ENCODE assay signal across 8 cellular contexts in genomic region chr11:36622431-36623136, GRCh38. TPM values are rescaled to one million over a fixed set of nuclear protein-coding genes. Genes with fewer than 3 reads are reported as not detected.
A peak's percentile ranks its signal among the peaks of the same experiment; 100 is the strongest.
DNase-seq lines count a peak whose midpoint lies in the region; ATAC-seq, FAIRE-seq and TF ChIP-seq lines count a peak whose summit lies in the region.
"Had no signal": no experiment of that assay in that cellular context is flagged by ENCODE, and none has a peak within 500 bp of the region (broad histone marks: within the 10 kb centered on the region; RNA-seq: fewer than 3 reads in every experiment).

No MANE protein-coding gene starts in this region.

- H3K4me1 ChIP-seq in HAP-1 (no peaks in the 10 kb centered on the region), pancreas (peaks cover 0 to 6% (median 0%) of the 10 kb centered on the region in 3 donors)

- H3K27me3 ChIP-seq in HAP-1 (ENCODE audit: low read depth) (no peaks in the 10 kb centered on the region), pancreas (no peaks in the 10 kb centered on the region)

- H3K9me3 ChIP-seq in HAP-1 (no peaks in the 10 kb centered on the region), pancreas (no peaks in the 10 kb centered on the region)

- 71 to 80% methylated on average over 3 of the region's 3 CpGs for WGBS in pancreas, 2 donors

- POLR2A ChIA-PET in GM10248 (lab: Yijun Ruan, JAX) = no interaction called here

- in situ Hi-C loops in HAP-1 (cut with MboI; ENCODE audit: low sequenced_read_pairs) = no loop called here

- no peak for DNase-seq in GM10248 (ENCODE audit: extremely low spot score)
- DNase-seq in HAP-1 (ENCODE audit: low spot score in 2 of 2) = peak; percentile 12 to 13
- peak; percentile 18 for DNase-seq in NCI-H2107 (lab: John Stamatoyannopoulos, UW)
- no peak for DNase-seq in pancreas
- DNase-seq in NCI-H128 (lab: John Stamatoyannopoulos, UW; ENCODE audit: unreplicated experiment) = no peak
- no peak for DNase-seq in ureter (ENCODE audit: low spot score)

- TF ChIP-seq CTCF in GM10248 (IDR thresholded peaks at IDR 0.05; ENCODE audit: control extremely low read depth, extremely low read depth, low read depth, missing control alignments) (peak; percentile 43), pancreas (IDR thresholded peaks at IDR 0.05) (no peak)

- intact Hi-C loops in pancreas (cut with DNase I) = loop anchor here in 1 of 3 donors (5.0 kb wide), 1 partner anchor 55 kb away; the partner anchor contains the start of gene RAG1

- H3K36me3 ChIP-seq in HAP-1 (replicated peaks) (no peaks in the 10 kb centered on the region), pancreas (no peaks in the 10 kb centered on the region)

- CTCF ChIA-PET in GM10248 (lab: Yijun Ruan, JAX) = interaction anchor here (0.7 to 1.2 kb wide), 3 partner anchors 14 to 330 kb away, joined by 3 to 4 read pairs (median 3); no protein-coding TSS in a partner anchor

- peak in 3 of 4 donors; percentile 63 to 79 (median 67) for ATAC-seq in pancreas

- FAIRE-seq in colon (lab: Jason Lieb, UNC) (peak; percentile 47), pancreas (lab: Jason Lieb, UNC) (peak; percentile 90)

- H3K4me3 ChIP-seq in HAP-1 (no peak overlapping the region), pancreas (no peak overlapping the region)

- no peak overlapping the region for H3K27ac ChIP-seq in pancreas

RNA-seq across cellular contexts. Expression of gene RAG2, which starts 24.5 kb away (rescaled TPM):
- total RNA-seq in pancreas = not detected
- not detected for polyA plus RNA-seq in pancreas
- not detected for total RNA-seq in ureter
- total RNA-seq: activated CD8-positive, alpha-beta memory T cell treated with anti-CD3 and anti-CD28 coated beads for 36 hours had no signal

RNA-seq across cellular contexts. Expression of gene IFTAP, which starts 28.3 kb away (rescaled TPM):
- 10 to 100 TPM in 1 of 6 donors, 1 to 10 TPM in 5; 4.2 to 10.6 (median 6.7) TPM for total RNA-seq in pancreas
- 10 to 100 TPM; 11.9 to 14.4 TPM for polyA plus RNA-seq in pancreas
- total RNA-seq in ureter = 11.6 TPM

RNA-seq across cellular contexts. Expression of gene RAG1, which starts 54.8 kb away (rescaled TPM):
- total RNA-seq in pancreas = under 1 TPM; 0.13 to 0.81 (median 0.64) TPM
- under 1 TPM; 0.26 to 0.34 TPM for polyA plus RNA-seq in pancreas
- total RNA-seq in ureter = 1.1 TPM

Comparison
In these comparisons a context has a peak if more than half of its experiments do, and no peak if none do; other contexts are left out.
1. DNase-seq: peak in HAP-1 (2 of 2) and NCI-H2107 (single experiment); none in GM10248 (single experiment), pancreas (0 of 6), NCI-H128 (single experiment) and ureter (single experiment).